Comparison of ENCODE assay signal across 22 cellular contexts in genomic region chr15:36399276-36399675, GRCh38.
A peak's percentile ranks its signal among the peaks of the same experiment; 100 is the strongest.
DNase-seq lines count a peak whose midpoint lies in the region; ATAC-seq, FAIRE-seq and TF ChIP-seq lines count a peak whose summit lies in the region.
"Had no signal": no experiment of that assay in that cellular context is flagged by ENCODE, and none has a peak within 500 bp of the region (broad histone marks: within the 10 kb centered on the region; RNA-seq: fewer than 3 reads in every experiment).

No MANE protein-coding gene starts in this region.

- TF ChIP-seq RAD21 in HCT116 (IDR thresholded peaks at IDR 0.05; ENCODE audit: low read depth): no peak
- no peak for TF ChIP-seq RAD21 in H1 (IDR thresholded peaks at IDR 0.05 in 1 of 2, conservative IDR thresholded peaks at IDR 0.05 in 1 of 2; ENCODE audit: low read depth in 2 of 2, low read length in 2 of 2)

- no peaks in the 10 kb centered on the region for H3K23me2 ChIP-seq in H1 (ENCODE audit: low read depth, low read length)

- no peak overlapping the region for H4K91ac ChIP-seq in H1 (replicated peaks; ENCODE audit: insufficient read length, low read length)

- FAIRE-seq in H1 (lab: Jason Lieb, UNC): peak; percentile 68
- FAIRE-seq: A204.1, D721Med, GM12892, GM18507 had no signal

- H2AFZ ChIP-seq in HCT116 (ENCODE audit: low read depth, low read length, poor library complexity, severe bottlenecking) (peak overlapping the region; percentile 69), H1 (ENCODE audit: low read length) (peak overlapping the region; percentile 17; the same call in 1 of the 2 replicates)
- H2AFZ ChIP-seq: GM23248 had no signal

- H4K5ac ChIP-seq in H1 (ENCODE audit: insufficient read length, low read depth, low read length): no peak overlapping the region

- H2BK15ac ChIP-seq in H1 (ENCODE audit: low read length): no peak overlapping the region

- H3K4me2 ChIP-seq in HCT116 (ENCODE audit: low read length): no peak overlapping the region
- H3K4me2 ChIP-seq in H1 (ENCODE audit: insufficient read depth in 1 of 2, low read depth in 2 of 2, low read length in 2 of 2): no peak overlapping the region

- H2AK5ac ChIP-seq in H1 (ENCODE audit: low read depth, low read length): no peak overlapping the region

- H3K9ac ChIP-seq in HCT116 (ENCODE audit: low read length) (no peak overlapping the region), H1 (replicated peaks in 1 of 4; ENCODE audit: extremely low read depth in 1 of 4, low read depth in 3 of 4, low read length in 3 of 4) (no peak overlapping the region)
- H3K9ac ChIP-seq: GM23248 had no signal

- H3K36me3 ChIP-seq in HCT116 (ENCODE audit: control insufficient read depth in 1 of 2, insufficient read depth in 2 of 2, low read length in 2 of 2) (no peaks in the 10 kb centered on the region), H1 (ENCODE audit: control insufficient read depth in 2 of 4, insufficient read depth in 4 of 4, low read length in 3 of 4) (no peaks in the 10 kb centered on the region)

- no TSS peak for BruUV-seq in HCT116 (replicated peaks; lab: Mats Ljungman, UMichigan)

- no peaks in the 10 kb centered on the region for H3K36me3 Mint-ChIP-seq in nephron progenitor cell (ENCODE audit: low read depth)

- H3K9me2 ChIP-seq in HCT116 (ENCODE audit: insufficient read depth): no peaks in the 10 kb centered on the region; the same call in 1 of the 2 replicates

- no peak overlapping the region for H3K56ac ChIP-seq in H1 (replicated peaks; ENCODE audit: insufficient read length, low read depth, low read length)

- H2BK12ac ChIP-seq in H1 (ENCODE audit: low read depth, low read length): no peak overlapping the region

- no peaks in the 10 kb centered on the region for H3K79me1 ChIP-seq in H1 (ENCODE audit: low read depth, low read length)

- no peak overlapping the region for H2BK20ac ChIP-seq in H1 (ENCODE audit: low read length)

- peak overlapping the region; percentile 35 for H3K27ac Mint-ChIP-seq in nephron progenitor cell
- H3K27ac Mint-ChIP-seq: CD4-positive, alpha-beta T cell; IgD-negative memory B cell had no signal

- H4K8ac ChIP-seq in H1 (ENCODE audit: extremely low read depth, insufficient read depth, low read length): no peak overlapping the region; the same call in 1 of the 2 replicates

- TF ChIP-seq POLR2A in HCT116 (IDR thresholded peaks at IDR 0.05; ENCODE audit: borderline replicate concordance, extremely low read depth, insufficient read depth, insufficient read length) (no peak), H1 (IDR thresholded peaks at IDR 0.05; ENCODE audit: control extremely low read depth in 1 of 2, low read depth in 2 of 2, low read length in 2 of 2) (no peak)

- no peak for TF ChIP-seq EP300 in H1 (IDR thresholded peaks at IDR 0.05; ENCODE audit: borderline replicate concordance in 1 of 2, low read depth in 2 of 2, low read length in 2 of 2)

- H3K4me1 Mint-ChIP-seq in nephron progenitor cell: peaks cover 16% of the 10 kb centered on the region
- H3K4me1 Mint-ChIP-seq: IgD-negative memory B cell had no signal

- no peak overlapping the region for H3K23ac ChIP-seq in H1 (ENCODE audit: insufficient read length)

- intact Hi-C loops in HCT116 (cut with micrococcal nuclease): no loop called here

- H3K4me3 ChIP-seq in HCT116 (replicated peaks in 1 of 2; ENCODE audit: low read depth in 1 of 2, low read length in 2 of 2) (no peak overlapping the region), H1 (ENCODE audit: extremely low read depth in 1 of 4, insufficient read depth in 2 of 4, low read depth in 3 of 4, low read length in 4 of 4) (no peak overlapping the region)
- H3K4me3 ChIP-seq: GM23248 had no signal

- no peak overlapping the region for H2BK5ac ChIP-seq in H1 (ENCODE audit: low read depth, low read length)

- 89% methylated on average over 9 of the region's 9 CpGs; no CpG with 5 or more reads in 1 of the 2 experiments for WGBS in H1 (ENCODE audit: extremely low coverage in 1 of 2, insufficient coverage in 1 of 2, insufficient read length in 1 of 2, insufficient replicate concordance in 2 of 2, low coverage in 1 of 2, low lambda C conversion rate in 2 of 2, missing lambda C conversion rate in 1 of 2), 2 experiments

- TF ChIP-seq CTCF in HCT116 (IDR thresholded peaks at IDR 0.05 in 2 of 3, conservative IDR thresholded peaks at IDR 0.05 in 1 of 3; ENCODE audit: borderline replicate concordance in 1 of 3, insufficient read depth in 1 of 3, low read depth in 2 of 3, low read length in 2 of 3) (no peak), H1 (IDR thresholded peaks at IDR 0.05; ENCODE audit: control extremely low read depth in 1 of 3, insufficient read depth in 1 of 3, low read depth in 1 of 3, low read length in 3 of 3) (no peak), nephron progenitor cell (IDR thresholded peaks at IDR 0.05) (no peak)

- H3K14ac ChIP-seq in H1 (ENCODE audit: insufficient read length): no peak overlapping the region

- no peaks in the 10 kb centered on the region for H3K79me2 ChIP-seq in HCT116 (ENCODE audit: insufficient read depth, low read length)
- no peaks in the 10 kb centered on the region for H3K79me2 ChIP-seq in H1 (ENCODE audit: control insufficient read depth in 1 of 2, insufficient read depth in 2 of 2, low read length in 2 of 2)

- no peaks in the 10 kb centered on the region for H4K20me1 ChIP-seq in HCT116 (ENCODE audit: insufficient read depth)
- no peaks in the 10 kb centered on the region for H4K20me1 ChIP-seq in H1 (replicated peaks in 1 of 2; ENCODE audit: control insufficient read depth in 1 of 2, insufficient read depth in 2 of 2, low read length in 2 of 2)

- CTCF ChIA-PET in HCT116 (lab: Charles Lee): no interaction called here
- CTCF ChIA-PET in H1 (lab: Charles Lee; ENCODE audit: partially characterized antibody): no interaction called here

- H3K27ac ChIP-seq in HCT116 (ENCODE audit: low read depth, low read length): no peak overlapping the region
- H3K27ac ChIP-seq in H1 (ENCODE audit: low read depth, low read length): no peak overlapping the region
- H3K27ac ChIP-seq: C4-2B, GM23248, HL-60 had no signal

- no peak for DNase-seq in HCT116 (ENCODE audit: low read depth, low spot score)
- no peak for DNase-seq in H1 (ENCODE audit: low read depth in 1 of 2, low spot score in 2 of 2)
- DNase-seq in nephron progenitor cell: no peak
- no peak for DNase-seq in NCI-H748 (lab: John Stamatoyannopoulos, UW; ENCODE audit: unreplicated experiment)
- DNase-seq in DMS153 (lab: John Stamatoyannopoulos, UW): no peak
- DNase-seq in SKM-1 (lab: John Stamatoyannopoulos, UW; ENCODE audit: unreplicated experiment): no peak
- DNase-seq: ACHN; AML-193; Caco-2; CD4-positive, alpha-beta T cell; DMS79; GDM1; GM23248; H7; KG1 had no signal

- H3K27me3 ChIP-seq in HCT116 (ENCODE audit: insufficient read depth, low read length) (no peaks in the 10 kb centered on the region), H1 (replicated peaks in 1 of 4; ENCODE audit: control insufficient read depth in 3 of 4, extremely low read depth in 1 of 4, insufficient read depth in 3 of 4, low read length in 3 of 4) (no peaks in the 10 kb centered on the region)

- RAD21 ChIA-PET in HCT116 (lab: Charles Lee; ENCODE audit: low non-redundant PET in 1 of 2, low total read pairs in 2 of 2, uncharacterized antibody in 2 of 2, unreplicated experiment in 2 of 2): no interaction called here

- H3K4ac ChIP-seq in H1 (replicated peaks; ENCODE audit: insufficient read length, low read depth, low read length): no peak overlapping the region

- POLR2A ChIA-PET in HCT116 (lab: Charles Lee) (no interaction called here), H1 (lab: Charles Lee; ENCODE audit: partially characterized antibody) (no interaction called here)

- H3K9me3 Mint-ChIP-seq in nephron progenitor cell: no peaks in the 10 kb centered on the region
- H3K9me3 Mint-ChIP-seq: CD4-positive, alpha-beta T cell had no signal

- H3K4me1 ChIP-seq in HCT116 (ENCODE audit: control insufficient read depth in 1 of 2, insufficient read depth in 2 of 2, low read length in 2 of 2) (no peaks in the 10 kb centered on the region), H1 (replicated peaks in 1 of 4; ENCODE audit: control insufficient read depth in 3 of 4, insufficient read depth in 4 of 4, low read length in 3 of 4) (peaks cover 0 to 4% (median 0%) of the 10 kb centered on the region in 4 experiments; a peak in 1 of 7 replicates)
- H3K4me1 ChIP-seq: Caco-2 had no signal

- no peak overlapping the region for H2BK120ac ChIP-seq in H1 (replicated peaks; ENCODE audit: low read depth, low read length)

- ATAC-seq in HCT116: no peak

- H3K27me3 Mint-ChIP-seq in nephron progenitor cell (ENCODE audit: low read depth, poor library complexity): no peaks in the 10 kb centered on the region
- H3K27me3 Mint-ChIP-seq: CD4-positive, alpha-beta T cell; IgD-negative memory B cell had no signal

- no peaks in the 10 kb centered on the region for H3K9me3 ChIP-seq in HCT116 (ENCODE audit: control insufficient read depth in 1 of 2, insufficient read depth in 1 of 2, low read depth in 1 of 2, low read length in 2 of 2)
- H3K9me3 ChIP-seq in H1 (ENCODE audit: insufficient read depth in 2 of 2, low read depth in 1 of 2, low read length in 1 of 2): no peaks in the 10 kb centered on the region
- H3K9me3 ChIP-seq: Caco-2 had no signal

- no peak overlapping the region for H3K18ac ChIP-seq in H1 (ENCODE audit: extremely low read depth, low read length)

- H3K4me3 Mint-ChIP-seq in nephron progenitor cell: no peak overlapping the region
- H3K4me3 Mint-ChIP-seq: CD4-positive, alpha-beta T cell; IgD-negative memory B cell had no signal

TF ChIP-seq in HCT116, 20 proteins besides CTCF, POLR2A, EP300 and RAD21:
- TF ChIP-seq SIN3A (IDR thresholded peaks at IDR 0.05; ENCODE audit: low read depth) (no peak), CEBPB (IDR thresholded peaks at IDR 0.05; ENCODE audit: low read depth) (no peak), YY1 (IDR thresholded peaks at IDR 0.05; ENCODE audit: extremely low read depth, insufficient replicate concordance, low read depth, low read length) (no peak), EGR1 (IDR thresholded peaks at IDR 0.05; ENCODE audit: low read depth) (no peak)

TF ChIP-seq in H1, 55 proteins besides CTCF, POLR2A, EP300 and RAD21 (continues in another document):
- no peak for TF ChIP-seq HDAC2 (IDR thresholded peaks at IDR 0.05; ENCODE audit: borderline replicate concordance in 1 of 2, low read depth in 2 of 2, low read length in 2 of 2)
- no peak for TF ChIP-seq POLR2AphosphoS5 (IDR thresholded peaks at IDR 0.05; ENCODE audit: low read depth, low read length)
- no peak for TF ChIP-seq RXRA (IDR thresholded peaks at IDR 0.05; ENCODE audit: insufficient read depth, low read depth, low read length)
- TF ChIP-seq TBP (IDR thresholded peaks at IDR 0.05; ENCODE audit: low read depth, low read length): no peak
- TF ChIP-seq E2F6 (IDR thresholded peaks at IDR 0.05): no peak
- TF ChIP-seq CHD2 (IDR thresholded peaks at IDR 0.05; ENCODE audit: low read length): no peak
- no peak for TF ChIP-seq RBBP5 (IDR thresholded peaks at IDR 0.05; ENCODE audit: borderline replicate concordance, low read depth, low read length)
- TF ChIP-seq MAFK (IDR thresholded peaks at IDR 0.05; ENCODE audit: low read depth, low read length): no peak
